15 cellular contexts compared by ENCODE assay signal in genomic region chr3:30535515-30535914, GRCh38.
"Had no signal": no experiment of that assay in that cellular context is flagged by ENCODE, and none has a peak within 500 bp of the region (broad histone marks: within the 10 kb centered on the region; RNA-seq: fewer than 3 reads in every experiment).

No MANE protein-coding gene starts in this region.

- DNase-seq: activated B cell treated with CpG ODN at 0.5 μM for 24 hours; activated CD8-positive, alpha-beta memory T cell treated with anti-CD3 and anti-CD28 coated beads, Interleukin-2, amount 10 ng/mL, durations not matched to agents 7 days and 5 days; activated effector memory CD4-positive, alpha-beta T cell treated with Interleukin-2 at 50 U/mL for 16 hours; activated T-cell treated with anti-CD3 and anti-CD28 coated beads, Interleukin-2, amount 50 U/mL, for 24 hours; amniotic stem cell; body of pancreas; erythroblast; foreskin melanocyte; naive B cell; right lobe of liver; stimulated activated CD4-positive, alpha-beta T cell treated with anti-CD3 and anti-CD28 coated beads, Interleukin-2, amount 100 ng/mL, for 48 hours; stimulated activated naive CD4-positive, alpha-beta T cell treated with Interleukin-2 at 50 U/mL for 16 hours had no signal

- ATAC-seq: activated CD8-positive, alpha-beta memory T cell treated with anti-CD3 and anti-CD28 coated beads, Interleukin-2, amount 10 ng/mL, durations not matched to agents 7 days and 5 days; body of pancreas; right lobe of liver; SK-N-SH treated with all-trans-retinoic acid at 6 μM for 48 hours had no signal

- H3K4me1 ChIP-seq: right lobe of liver had no signal

- H3K4me3 ChIP-seq: body of pancreas, right lobe of liver, thoracic aorta had no signal

- H3K27me3 ChIP-seq: body of pancreas, right lobe of liver had no signal

- H3K36me3 ChIP-seq: right lobe of liver, thoracic aorta had no signal

- H3K27ac ChIP-seq: body of pancreas, right lobe of liver, thoracic aorta had no signal

- FAIRE-seq: urothelium cell line had no signal

- H3K9me3 ChIP-seq: body of pancreas, right lobe of liver, thoracic aorta had no signal
